Comparison of ENCODE assay signal across 10 cellular contexts in the genomic region with DNA sequence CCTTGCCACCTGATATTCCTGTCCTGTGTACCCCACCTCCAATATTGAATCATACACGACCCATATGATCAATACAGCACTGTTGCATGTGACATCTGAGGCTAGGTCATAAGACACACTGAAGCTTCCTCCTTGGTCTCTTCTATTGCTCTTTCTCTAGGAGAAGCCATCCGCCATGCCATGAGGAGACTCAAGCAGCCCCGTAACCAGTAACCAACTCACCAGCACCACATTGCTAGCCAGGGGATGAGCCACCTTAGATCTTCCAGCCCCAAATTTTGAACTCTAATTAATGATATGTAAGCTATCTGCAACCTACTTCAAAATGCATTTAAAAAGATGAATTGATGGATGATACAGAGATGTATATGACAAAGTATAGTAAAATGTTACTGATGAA. TPM values are rescaled to one million over a fixed set of nuclear protein-coding genes. Genes with fewer than 3 reads are reported as not detected.
DNase-seq lines count a peak whose midpoint lies in the region; ATAC-seq and TF ChIP-seq lines count a peak whose summit lies in the region.
"Had no signal": no experiment of that assay in that cellular context is flagged by ENCODE, and none has a peak within 500 bp of the region (broad histone marks: within the 10 kb centered on the region; RNA-seq: fewer than 3 reads in every experiment).

No MANE protein-coding gene starts in this region.

- no peaks in the 10 kb centered on the region for H3K36me3 ChIP-seq in iPS-15b (ENCODE audit: control insufficient read depth, insufficient read depth, low read length)
- H3K36me3 ChIP-seq in stomach smooth muscle (ENCODE audit: control insufficient read depth in 2 of 2, insufficient read depth in 2 of 2, low read length in 2 of 2) = no peaks in the 10 kb centered on the region
- H3K36me3 ChIP-seq: Peyer's patch had no signal

- H3K36me3 Mint-ChIP-seq in activated T-cell treated with anti-CD3 and anti-CD28 coated beads, Interleukin-2, amount 50 U/mL, for 24 hours (ENCODE audit: low read depth) = peaks cover 26% of the 10 kb centered on the region
- H3K36me3 Mint-ChIP-seq in activated CD8-positive, alpha-beta T cell treated with anti-CD3 and anti-CD28 coated beads for 36 hours (ENCODE audit: low read depth) = peaks cover 15% of the 10 kb centered on the region

- no peak overlapping the region for H3K27ac Mint-ChIP-seq in activated T-cell treated with anti-CD3 and anti-CD28 coated beads, Interleukin-2, amount 50 U/mL, for 24 hours
- H3K27ac Mint-ChIP-seq in activated CD8-positive, alpha-beta T cell treated with anti-CD3 and anti-CD28 coated beads for 36 hours = peak overlapping the region; percentile 84

- peaks cover 29% of the 10 kb centered on the region for H3K9me3 Mint-ChIP-seq in activated T-cell treated with anti-CD3 and anti-CD28 coated beads, Interleukin-2, amount 50 U/mL, for 24 hours
- H3K9me3 Mint-ChIP-seq in activated CD8-positive, alpha-beta T cell treated with anti-CD3 and anti-CD28 coated beads for 36 hours = peaks cover 32% of the 10 kb centered on the region

- no peak for DNase-seq in activated T-cell treated with anti-CD3 and anti-CD28 coated beads, Interleukin-2, amount 50 U/mL, for 24 hours
- no peak for DNase-seq in activated T-cell treated with anti-CD3 and anti-CD28 coated beads, Interleukin-2, amount 50 U/mL, for 1 hour
- no peak for DNase-seq in activated CD8-positive, alpha-beta T cell treated with anti-CD3 and anti-CD28 coated beads for 36 hours
- DNase-seq in AG08395 (ENCODE audit: low spot score) = no peak
- no peak for DNase-seq in effector CD8-positive, alpha-beta T cell (lab: John Stamatoyannopoulos, UW)
- DNase-seq: activated effector memory CD4-positive, alpha-beta T cell treated with anti-CD3 and anti-CD28 coated beads, Interleukin-2, amount 50 U/mL, for 16 hours had no signal

- no peak for TF ChIP-seq CTCF in activated CD8-positive, alpha-beta T cell treated with anti-CD3 and anti-CD28 coated beads for 36 hours (IDR thresholded peaks at IDR 0.05)

- H3K27me3 ChIP-seq in iPS-15b (ENCODE audit: control insufficient read depth, insufficient read depth, low read length) (no peaks in the 10 kb centered on the region), stomach smooth muscle (ENCODE audit: control insufficient read depth in 1 of 2, insufficient read depth in 2 of 2, low read length in 2 of 2) (no peaks in the 10 kb centered on the region)
- H3K27me3 ChIP-seq: Peyer's patch had no signal

- ATAC-seq in activated CD8-positive, alpha-beta T cell treated with anti-CD3 and anti-CD28 coated beads for 36 hours = no peak
- ATAC-seq in HG03460 (IDR thresholded peaks at IDR 0.05; ENCODE audit: unreplicated experiment) = no peak

- H3K27ac ChIP-seq in stomach smooth muscle (ENCODE audit: low read length) = peak overlapping the region; percentile 92

- peak overlapping the region; percentile 78 for H3K4me3 ChIP-seq in iPS-15b (ENCODE audit: low read depth, low read length)
- H3K4me3 ChIP-seq in stomach smooth muscle (ENCODE audit: low read length in 2 of 2) = peak overlapping the region in 1 of 2 donors; percentile 89

- H3K4me1 ChIP-seq in iPS-15b (ENCODE audit: control insufficient read depth, insufficient read depth, low read length) (no peaks in the 10 kb centered on the region), stomach smooth muscle (ENCODE audit: control insufficient read depth, insufficient read depth, low read length) (peaks cover 9% of the 10 kb centered on the region)

- H3K4me3 Mint-ChIP-seq in activated T-cell treated with anti-CD3 and anti-CD28 coated beads, Interleukin-2, amount 50 U/mL, for 24 hours = peak overlapping the region; percentile 82
- peak overlapping the region; percentile 87 for H3K4me3 Mint-ChIP-seq in activated CD8-positive, alpha-beta T cell treated with anti-CD3 and anti-CD28 coated beads for 36 hours

- POLR2A ChIA-PET in activated CD8-positive, alpha-beta T cell treated with anti-CD3 and anti-CD28 coated beads for 36 hours (lab: Charles Lee) = interaction anchor here (1.4 kb wide), 1 partner anchor 28 kb away, joined by 3 read pairs; the partner anchor contains the start of gene ZNF557

- CTCF ChIA-PET in activated CD8-positive, alpha-beta T cell treated with anti-CD3 and anti-CD28 coated beads for 36 hours (lab: Charles Lee) = no interaction called here

- no peaks in the 10 kb centered on the region for H3K27me3 Mint-ChIP-seq in activated T-cell treated with anti-CD3 and anti-CD28 coated beads, Interleukin-2, amount 50 U/mL, for 24 hours
- H3K27me3 Mint-ChIP-seq in activated CD8-positive, alpha-beta T cell treated with anti-CD3 and anti-CD28 coated beads for 36 hours = no peaks in the 10 kb centered on the region

- H3K9me3 ChIP-seq in iPS-15b (ENCODE audit: control insufficient read depth, insufficient read depth, low read length) = peaks cover 3% of the 10 kb centered on the region
- H3K9me3 ChIP-seq in stomach smooth muscle (ENCODE audit: control insufficient read depth in 2 of 2, low read length in 2 of 2) = peaks cover 0 to 5% of the 10 kb centered on the region in 2 donors

- intact Hi-C loops in activated CD8-positive, alpha-beta T cell treated with anti-CD3 and anti-CD28 coated beads for 36 hours (cut with micrococcal nuclease) = no loop called here

- H3K4me1 Mint-ChIP-seq in activated T-cell treated with anti-CD3 and anti-CD28 coated beads, Interleukin-2, amount 50 U/mL, for 24 hours (ENCODE audit: low read depth) = peaks cover 30% of the 10 kb centered on the region
- H3K4me1 Mint-ChIP-seq in activated CD8-positive, alpha-beta T cell treated with anti-CD3 and anti-CD28 coated beads for 36 hours (ENCODE audit: low read depth) = peaks cover 16% of the 10 kb centered on the region

- peak overlapping the region; percentile 38 for H3K9ac ChIP-seq in iPS-15b (ENCODE audit: low read depth, low read length)
- no peak overlapping the region for H3K9ac ChIP-seq in stomach smooth muscle (ENCODE audit: low read length in 2 of 2)

RNA-seq across cellular contexts. Expression of gene ZNF557, which starts 28.6 kb away (rescaled TPM):
- 1 to 10 TPM; 6.2 to 7.7 TPM for total RNA-seq in activated CD8-positive, alpha-beta T cell treated with anti-CD3 and anti-CD28 coated beads for 36 hours

RNA-seq across cellular contexts. Expression of gene MBD3L3, which starts 39.6 kb away (rescaled TPM):
- not detected for total RNA-seq in activated CD8-positive, alpha-beta T cell treated with anti-CD3 and anti-CD28 coated beads for 36 hours
- total RNA-seq: Peyer's patch had no signal

RNA-seq across cellular contexts. Expression of gene MBD3L2, which starts 49.0 kb away (rescaled TPM):
- total RNA-seq in activated CD8-positive, alpha-beta T cell treated with anti-CD3 and anti-CD28 coated beads for 36 hours = not detected
- total RNA-seq: Peyer's patch had no signal

RNA-seq across cellular contexts. Expression of gene MBD3L4, which starts 58.1 kb away (rescaled TPM):
- not detected for total RNA-seq in activated CD8-positive, alpha-beta T cell treated with anti-CD3 and anti-CD28 coated beads for 36 hours
- total RNA-seq: Peyer's patch had no signal
